In the genomic region with DNA sequence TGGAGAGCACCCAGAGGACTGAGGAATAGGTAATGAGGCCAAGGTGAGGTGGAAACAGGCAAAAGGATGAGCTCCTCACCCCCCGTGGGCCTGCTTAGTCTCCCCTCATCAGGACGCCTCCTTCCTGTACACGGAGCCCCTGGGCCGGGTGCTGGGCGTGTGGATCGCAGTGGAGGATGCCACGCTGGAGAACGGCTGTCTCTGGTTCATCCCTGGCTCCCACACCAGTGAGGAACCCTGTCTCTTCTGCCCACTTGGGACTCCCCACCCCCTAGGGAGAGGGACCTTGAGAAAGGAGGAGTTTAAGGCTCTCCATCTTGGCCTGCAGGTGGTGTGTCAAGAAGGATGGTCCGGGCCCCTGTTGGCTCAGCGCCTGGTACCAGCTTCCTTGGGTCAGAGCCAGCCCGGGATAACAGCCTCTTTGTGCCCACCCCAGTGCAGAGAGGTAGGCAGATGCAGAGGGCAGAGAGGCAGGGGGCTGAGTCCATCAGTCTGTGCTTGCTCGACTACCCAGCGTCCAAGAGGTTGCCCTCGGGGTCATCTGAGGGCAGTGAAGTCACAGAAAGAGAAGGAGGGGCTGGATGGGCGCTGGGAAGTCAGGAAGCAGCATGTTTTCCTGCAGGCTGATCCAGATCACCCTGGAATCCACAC, we compare ENCODE assay signal across 1 cellular context.
TF ChIP-seq lines count a peak whose summit lies in the region.

No MANE protein-coding gene starts in this region.

TF ChIP-seq in SK-N-SH treated with all-trans-retinoic acid at 6 μM for 48 hours, 23 proteins besides CTCF, POLR2A, EP300 and RAD21 (continued from another document):
- TF ChIP-seq, protein P1, sequence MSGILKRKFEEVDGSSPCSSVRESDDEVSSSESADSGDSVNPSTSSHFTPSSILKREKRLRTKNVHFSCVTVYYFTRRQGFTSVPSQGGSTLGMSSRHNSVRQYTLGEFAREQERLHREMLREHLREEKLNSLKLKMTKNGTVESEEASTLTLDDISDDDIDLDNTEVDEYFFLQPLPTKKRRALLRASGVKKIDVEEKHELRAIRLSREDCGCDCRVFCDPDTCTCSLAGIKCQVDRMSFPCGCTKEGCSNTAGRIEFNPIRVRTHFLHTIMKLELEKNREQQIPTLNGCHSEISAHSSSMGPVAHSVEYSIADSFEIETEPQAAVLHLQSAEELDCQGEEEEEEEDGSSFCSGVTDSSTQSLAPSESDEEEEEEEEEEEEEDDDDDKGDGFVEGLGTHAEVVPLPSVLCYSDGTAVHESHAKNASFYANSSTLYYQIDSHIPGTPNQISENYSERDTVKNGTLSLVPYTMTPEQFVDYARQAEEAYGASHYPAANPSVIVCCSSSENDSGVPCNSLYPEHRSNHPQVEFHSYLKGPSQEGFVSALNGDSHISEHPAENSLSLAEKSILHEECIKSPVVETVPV (CRISPR knock-in tag; IDR thresholded peaks at IDR 0.05): no peak
- TF ChIP-seq CSDC2 (CRISPR knock-in tag; IDR thresholded peaks at IDR 0.05) (no peak), ESRRG (CRISPR knock-in tag; IDR thresholded peaks at IDR 0.05) (no peak), PATZ1 (CRISPR knock-in tag; IDR thresholded peaks at IDR 0.05; ENCODE audit: borderline replicate concordance) (no peak), TOX (CRISPR knock-in tag; IDR thresholded peaks at IDR 0.05; ENCODE audit: borderline replicate concordance) (no peak), RARB (CRISPR knock-in tag; IDR thresholded peaks at IDR 0.05) (no peak), ZFP30 (CRISPR knock-in tag; IDR thresholded peaks at IDR 0.05) (no peak), ISL1 (CRISPR knock-in tag; IDR thresholded peaks at IDR 0.05) (no peak), GLIS3 (CRISPR knock-in tag; IDR thresholded peaks at IDR 0.05) (no peak)
- TF ChIP-seq, protein P2, sequence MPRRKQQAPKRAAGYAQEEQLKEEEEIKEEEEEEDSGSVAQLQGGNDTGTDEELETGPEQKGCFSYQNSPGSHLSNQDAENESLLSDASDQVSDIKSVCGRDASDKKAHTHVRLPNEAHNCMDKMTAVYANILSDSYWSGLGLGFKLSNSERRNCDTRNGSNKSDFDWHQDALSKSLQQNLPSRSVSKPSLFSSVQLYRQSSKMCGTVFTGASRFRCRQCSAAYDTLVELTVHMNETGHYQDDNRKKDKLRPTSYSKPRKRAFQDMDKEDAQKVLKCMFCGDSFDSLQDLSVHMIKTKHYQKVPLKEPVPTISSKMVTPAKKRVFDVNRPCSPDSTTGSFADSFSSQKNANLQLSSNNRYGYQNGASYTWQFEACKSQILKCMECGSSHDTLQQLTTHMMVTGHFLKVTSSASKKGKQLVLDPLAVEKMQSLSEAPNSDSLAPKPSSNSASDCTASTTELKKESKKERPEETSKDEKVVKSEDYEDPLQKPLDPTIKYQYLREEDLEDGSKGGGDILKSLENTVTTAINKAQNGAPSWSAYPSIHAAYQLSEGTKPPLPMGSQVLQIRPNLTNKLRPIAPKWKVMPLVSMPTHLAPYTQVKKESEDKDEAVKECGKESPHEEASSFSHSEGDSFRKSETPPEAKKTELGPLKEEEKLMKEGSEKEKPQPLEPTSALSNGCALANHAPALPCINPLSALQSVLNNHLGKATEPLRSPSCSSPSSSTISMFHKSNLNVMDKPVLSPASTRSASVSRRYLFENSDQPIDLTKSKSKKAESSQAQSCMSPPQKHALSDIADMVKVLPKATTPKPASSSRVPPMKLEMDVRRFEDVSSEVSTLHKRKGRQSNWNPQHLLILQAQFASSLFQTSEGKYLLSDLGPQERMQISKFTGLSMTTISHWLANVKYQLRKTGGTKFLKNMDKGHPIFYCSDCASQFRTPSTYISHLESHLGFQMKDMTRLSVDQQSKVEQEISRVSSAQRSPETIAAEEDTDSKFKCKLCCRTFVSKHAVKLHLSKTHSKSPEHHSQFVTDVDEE (CRISPR knock-in tag; IDR thresholded peaks at IDR 0.05): no peak
